In genomic region chr6:10976571-10976970, GRCh38 we compare ENCODE assay signal across 19 cellular contexts.
"Had no signal": no experiment of that assay in that cellular context is flagged by ENCODE, and none has a peak within 500 bp of the region (broad histone marks: within the 10 kb centered on the region; RNA-seq: fewer than 3 reads in every experiment).

No MANE protein-coding gene starts in this region.

- H3K9me3 Mint-ChIP-seq: activated naive CD4-positive, alpha-beta T cell treated with anti-CD3 and anti-CD28 coated beads, Interleukin-2, amount 10 ng/mL, durations not matched to agents 7 days and 5 days; activated naive CD8-positive, alpha-beta T cell treated with anti-CD3 and anti-CD28 coated beads, Interleukin-2, amount 50 U/mL, for 24 hours; activated T-cell treated with anti-CD3 and anti-CD28 coated beads, Interleukin-2, amount 50 U/mL, for 4 hours; central memory CD8-positive, alpha-beta T cell; neural progenitor cell had no signal

- H3K27ac Mint-ChIP-seq: activated CD8-positive, alpha-beta T cell treated with anti-CD3 and anti-CD28 coated beads, Interleukin-2, amount 10 ng/mL, durations not matched to agents 7 days and 5 days; activated naive CD4-positive, alpha-beta T cell treated with anti-CD3 and anti-CD28 coated beads, Interleukin-2, amount 10 ng/mL, durations not matched to agents 7 days and 5 days; activated naive CD8-positive, alpha-beta T cell treated with anti-CD3 and anti-CD28 coated beads, Interleukin-2, amount 50 U/mL, for 24 hours; neural progenitor cell; stimulated activated naive CD8-positive, alpha-beta T cell treated with anti-CD3 and anti-CD28 coated beads, Interleukin-15, Interleukin-2, amounts not matched to agents 100 ng/mL and 50 ng/mL, for 24 hours had no signal

- H3K4me2 ChIP-seq: neural progenitor cell had no signal

- H3K27me3 Mint-ChIP-seq: activated naive CD4-positive, alpha-beta T cell treated with anti-CD3 and anti-CD28 coated beads, Interleukin-2, amount 10 ng/mL, durations not matched to agents 7 days and 5 days; activated naive CD8-positive, alpha-beta T cell treated with anti-CD3 and anti-CD28 coated beads, Interleukin-2, amount 50 U/mL, for 24 hours had no signal

- H3K4me1 ChIP-seq: ascending aorta, colonic mucosa, gastrocnemius medialis, heart right ventricle, left ventricle myocardium inferior, psoas muscle had no signal

- H3K27me3 ChIP-seq: ascending aorta, colonic mucosa, gastrocnemius medialis, heart right ventricle, neural progenitor cell had no signal

- H3K4me1 Mint-ChIP-seq: activated naive CD4-positive, alpha-beta T cell treated with anti-CD3 and anti-CD28 coated beads, Interleukin-2, amount 10 ng/mL, durations not matched to agents 7 days and 5 days; activated naive CD8-positive, alpha-beta T cell treated with anti-CD3 and anti-CD28 coated beads, Interleukin-2, amount 50 U/mL, for 24 hours; central memory CD8-positive, alpha-beta T cell had no signal

- H3K4me3 Mint-ChIP-seq: activated CD8-positive, alpha-beta T cell treated with anti-CD3 and anti-CD28 coated beads, Interleukin-2, amount 10 ng/mL, durations not matched to agents 7 days and 5 days; activated naive CD4-positive, alpha-beta T cell treated with anti-CD3 and anti-CD28 coated beads, Interleukin-2, amount 10 ng/mL, durations not matched to agents 7 days and 5 days; activated naive CD8-positive, alpha-beta T cell treated with anti-CD3 and anti-CD28 coated beads, Interleukin-2, amount 50 U/mL, for 24 hours; activated T-cell treated with anti-CD3 and anti-CD28 coated beads, Interleukin-2, amount 50 U/mL, for 4 hours; central memory CD8-positive, alpha-beta T cell; neural progenitor cell; stimulated activated naive CD8-positive, alpha-beta T cell treated with anti-CD3 and anti-CD28 coated beads, Interleukin-15, Interleukin-2, amounts not matched to agents 100 ng/mL and 50 ng/mL, for 24 hours had no signal

- ATAC-seq: activated CD8-positive, alpha-beta T cell treated with anti-CD3 and anti-CD28 coated beads, Interleukin-2, amount 10 ng/mL, durations not matched to agents 7 days and 5 days; activated naive CD8-positive, alpha-beta T cell treated with anti-CD3 and anti-CD28 coated beads, Interleukin-2, amount 50 U/mL, for 24 hours; activated T-cell treated with anti-CD3 and anti-CD28 coated beads, Interleukin-2, amount 50 U/mL, for 4 hours; gastrocnemius medialis; psoas muscle; right cardiac atrium had no signal

- DNase-seq: activated CD4-positive, alpha-beta T cell treated with anti-CD3 and anti-CD28 coated beads for 48 hours; activated CD4-positive, CD25-positive, alpha-beta regulatory T cell; activated CD8-positive, alpha-beta T cell treated with anti-CD3 and anti-CD28 coated beads, Interleukin-2, amount 10 ng/mL, durations not matched to agents 7 days and 5 days; activated naive CD4-positive, alpha-beta T cell treated with anti-CD3 and anti-CD28 coated beads, Interleukin-2, amount 10 ng/mL, durations not matched to agents 7 days and 5 days; activated naive CD8-positive, alpha-beta T cell treated with anti-CD3 and anti-CD28 coated beads, Interleukin-2, amount 50 U/mL, for 24 hours; activated T-cell treated with anti-CD3 and anti-CD28 coated beads, Interleukin-2, amount 50 U/mL, for 4 hours; colonic mucosa; gastrocnemius medialis; heart right ventricle; kidney glomerular epithelial cell; left ventricle myocardium inferior; psoas muscle; right cardiac atrium; T1000; trophoblast cell had no signal

- H3K36me3 Mint-ChIP-seq: activated naive CD4-positive, alpha-beta T cell treated with anti-CD3 and anti-CD28 coated beads, Interleukin-2, amount 10 ng/mL, durations not matched to agents 7 days and 5 days had no signal

- H3K27ac ChIP-seq: ascending aorta, colonic mucosa, gastrocnemius medialis, heart right ventricle, left ventricle myocardium inferior, neural progenitor cell, psoas muscle had no signal

- H2AFZ ChIP-seq: neural progenitor cell had no signal

- H3K9ac ChIP-seq: neural progenitor cell had no signal

- H3K4me3 ChIP-seq: ascending aorta, colonic mucosa, gastrocnemius medialis, heart right ventricle, left ventricle myocardium inferior, neural progenitor cell, psoas muscle had no signal

- H3K36me3 ChIP-seq: ascending aorta, colonic mucosa, gastrocnemius medialis, heart right ventricle, left ventricle myocardium inferior, neural progenitor cell had no signal

- H3K9me3 ChIP-seq: ascending aorta, colonic mucosa, gastrocnemius medialis, heart right ventricle, left ventricle myocardium inferior, psoas muscle had no signal
